In genomic region chr17:49180303-49180702, GRCh38 we compare ENCODE assay signal across 8 cellular contexts. TPM values are rescaled to one million over a fixed set of nuclear protein-coding genes. Genes with fewer than 3 reads are reported as not detected.
A peak's percentile ranks its signal among the peaks of the same experiment; 100 is the strongest.
DNase-seq lines count a peak whose midpoint lies in the region.

No MANE protein-coding gene starts in this region.

- H3K36me3 ChIP-seq in mesenchymal stem cell (ENCODE audit: control insufficient read depth in 1 of 2, insufficient read depth in 2 of 2, low read depth in 1 of 2, low read length in 2 of 2): no peaks in the 10 kb centered on the region

- 26% methylated on average over 5 of the region's 5 CpGs for WGBS in mesenchymal stem cell

- H3K4me3 Mint-ChIP-seq in activated CD4-positive, alpha-beta memory T cell treated with anti-CD3 and anti-CD28 coated beads, Interleukin-2, amount 10 ng/mL, durations not matched to agents 7 days and 5 days: no peak overlapping the region

- no peak overlapping the region for H2BK15ac ChIP-seq in mesenchymal stem cell (ENCODE audit: low read depth, poor library complexity, severe bottlenecking)

- H2AK5ac ChIP-seq in mesenchymal stem cell (ENCODE audit: low read length, severe bottlenecking): no peak overlapping the region

- H3K27ac ChIP-seq in mesenchymal stem cell (ENCODE audit: low read length, poor library complexity, severe bottlenecking): no peak overlapping the region

- peaks cover 0 to 4% of the 10 kb centered on the region in 2 experiments for H3K27me3 ChIP-seq in mesenchymal stem cell (ENCODE audit: control insufficient read depth in 1 of 2, insufficient read depth in 1 of 2, low read length in 2 of 2)

- no peak overlapping the region for H2BK120ac ChIP-seq in mesenchymal stem cell (ENCODE audit: low read depth, low read length)

- H3K4me2 ChIP-seq in mesenchymal stem cell (ENCODE audit: low read length, poor library complexity, severe bottlenecking): no peak overlapping the region

- CTCF ChIA-PET in activated CD4-positive, alpha-beta memory T cell treated with anti-CD3 and anti-CD28 coated beads, Interleukin-2, amount 10 ng/mL, durations not matched to agents 7 days and 5 days (lab: Charles Lee): interaction anchor here (0.6 to 5.6 kb wide), 23 partner anchors 9 to 772 kb away, joined by 3 to 105 read pairs (median 4); partner anchors contain the start of gene PHOSPHO1

- H3K9me3 Mint-ChIP-seq in activated CD4-positive, alpha-beta memory T cell treated with anti-CD3 and anti-CD28 coated beads, Interleukin-2, amount 10 ng/mL, durations not matched to agents 7 days and 5 days: peaks cover 36% of the 10 kb centered on the region

- H3K18ac ChIP-seq in mesenchymal stem cell (ENCODE audit: low read depth in 1 of 2, low read length in 2 of 2): no peak overlapping the region

- H2BK12ac ChIP-seq in mesenchymal stem cell (ENCODE audit: low read length in 2 of 2): no peak overlapping the region

- H3K79me1 ChIP-seq in mesenchymal stem cell (replicated peaks; ENCODE audit: low read length, poor library complexity, severe bottlenecking): no peaks in the 10 kb centered on the region

- H3K14ac ChIP-seq in mesenchymal stem cell (ENCODE audit: low read length in 2 of 2): no peak overlapping the region

- no peak overlapping the region for H3K9ac ChIP-seq in mesenchymal stem cell (ENCODE audit: low read length)

- no peaks in the 10 kb centered on the region for H3K4me1 ChIP-seq in mesenchymal stem cell (ENCODE audit: control insufficient read depth, insufficient read depth, low read depth, low read length)

- no peak overlapping the region for H3K4ac ChIP-seq in mesenchymal stem cell (ENCODE audit: low read depth in 1 of 2, low read length in 2 of 2)

- H3K27ac Mint-ChIP-seq in activated CD4-positive, alpha-beta memory T cell treated with anti-CD3 and anti-CD28 coated beads, Interleukin-2, amount 10 ng/mL, durations not matched to agents 7 days and 5 days: no peak overlapping the region

- peaks cover 7% of the 10 kb centered on the region for H3K4me1 Mint-ChIP-seq in activated CD4-positive, alpha-beta memory T cell treated with anti-CD3 and anti-CD28 coated beads, Interleukin-2, amount 10 ng/mL, durations not matched to agents 7 days and 5 days

- H4K91ac ChIP-seq in mesenchymal stem cell (ENCODE audit: low read length): no peak overlapping the region

- no peak overlapping the region for H2AFZ ChIP-seq in mesenchymal stem cell (ENCODE audit: low read depth, low read length)

- no peak overlapping the region for H2BK5ac ChIP-seq in mesenchymal stem cell (ENCODE audit: low read depth, low read length, poor library complexity, severe bottlenecking)

- DNase-seq in NCI-H510A treated with DMSO at 0.1 percent for 48 hours (lab: John Stamatoyannopoulos, UW) (peak; percentile 9), NCI-H510A (lab: John Stamatoyannopoulos, UW) (no peak), NCI-H446 treated with DMSO at 0.1 percent for 48 hours (lab: John Stamatoyannopoulos, UW) (peak; percentile 4), mesenchymal stem cell (peak; percentile 62), middle frontal gyrus (ENCODE audit: extremely low spot score, low spot score) (no peak)
- peak; percentile 68 for DNase-seq in activated CD4-positive, alpha-beta memory T cell treated with anti-CD3 and anti-CD28 coated beads, Interleukin-2, amount 10 ng/mL, durations not matched to agents 7 days and 5 days
- DNase-seq in effector CD8-positive, alpha-beta T cell (lab: John Stamatoyannopoulos, UW): peak; percentile 64
- DNase-seq in stimulated activated CD8-positive, alpha-beta memory T cell treated with anti-CD3 and anti-CD28 coated beads, Interleukin-4, amount 100 ng/mL, for 24 hours (ENCODE audit: low read depth): peak; percentile 48

- H3K27me3 Mint-ChIP-seq in activated CD4-positive, alpha-beta memory T cell treated with anti-CD3 and anti-CD28 coated beads, Interleukin-2, amount 10 ng/mL, durations not matched to agents 7 days and 5 days: peaks cover 15% of the 10 kb centered on the region

- H3K36me3 Mint-ChIP-seq in activated CD4-positive, alpha-beta memory T cell treated with anti-CD3 and anti-CD28 coated beads, Interleukin-2, amount 10 ng/mL, durations not matched to agents 7 days and 5 days (ENCODE audit: low read depth): peaks cover 16% of the 10 kb centered on the region

- no peak overlapping the region for H3K23ac ChIP-seq in mesenchymal stem cell (ENCODE audit: low read length in 2 of 2)

- H3K4me3 ChIP-seq in mesenchymal stem cell (ENCODE audit: insufficient read depth in 1 of 2, low read depth in 1 of 2, low read length in 2 of 2): no peak overlapping the region

- no peak overlapping the region for H4K8ac ChIP-seq in mesenchymal stem cell (ENCODE audit: low read length)

- H3K9me3 ChIP-seq in mesenchymal stem cell (ENCODE audit: control insufficient read depth, low read length): peaks cover 21% of the 10 kb centered on the region

- POLR2A ChIA-PET in activated CD4-positive, alpha-beta memory T cell treated with anti-CD3 and anti-CD28 coated beads, Interleukin-2, amount 10 ng/mL, durations not matched to agents 7 days and 5 days (lab: Charles Lee): interaction anchor here (1.4 to 2.2 kb wide), 4 partner anchors 11 to 47 kb away, joined by 3 to 18 read pairs (median 7); no protein-coding TSS in a partner anchor

RNA-seq across cellular contexts. Expression of gene GNGT2, which starts 30.1 kb away (rescaled TPM):
- total RNA-seq in activated CD4-positive, alpha-beta memory T cell treated with anti-CD3 and anti-CD28 coated beads, Interleukin-2, amount 10 ng/mL, durations not matched to agents 7 days and 5 days: 10 to 100 TPM; 22.7 to 23.8 TPM
- polyA plus RNA-seq in mesenchymal stem cell (2013, experiment 1 of 2): 0.64 TPM
- 0.75 TPM for polyA plus RNA-seq in mesenchymal stem cell (2013, experiment 2 of 2)

RNA-seq across cellular contexts. Expression of gene ABI3, which starts 30.2 kb away (rescaled TPM):
- 10 to 100 TPM; 46.3 to 48.2 TPM for total RNA-seq in activated CD4-positive, alpha-beta memory T cell treated with anti-CD3 and anti-CD28 coated beads, Interleukin-2, amount 10 ng/mL, durations not matched to agents 7 days and 5 days
- 1.5 TPM for polyA plus RNA-seq in mesenchymal stem cell (2013, experiment 1 of 2)
- polyA plus RNA-seq in mesenchymal stem cell (2013, experiment 2 of 2): 1.8 TPM

RNA-seq across cellular contexts. Expression of gene B4GALNT2, which starts 47.7 kb away (rescaled TPM):
- total RNA-seq in activated CD4-positive, alpha-beta memory T cell treated with anti-CD3 and anti-CD28 coated beads, Interleukin-2, amount 10 ng/mL, durations not matched to agents 7 days and 5 days: not detected
- 0.36 TPM for polyA plus RNA-seq in mesenchymal stem cell (2013, experiment 1 of 2)
- polyA plus RNA-seq in mesenchymal stem cell (2013, experiment 2 of 2): 0.34 TPM

RNA-seq across cellular contexts. Expression of gene PHOSPHO1, which starts 50.3 kb away (rescaled TPM):
- not detected for total RNA-seq in activated CD4-positive, alpha-beta memory T cell treated with anti-CD3 and anti-CD28 coated beads, Interleukin-2, amount 10 ng/mL, durations not matched to agents 7 days and 5 days
- 0.77 TPM for polyA plus RNA-seq in mesenchymal stem cell (2013, experiment 1 of 2)
- 0.81 TPM for polyA plus RNA-seq in mesenchymal stem cell (2013, experiment 2 of 2)

Comparison
In these comparisons a context has a peak if more than half of its experiments do, and no peak if none do; other contexts are left out.
1. DNase-seq: peak in NCI-H510A treated with DMSO at 0.1 percent for 48 hours (single experiment), NCI-H446 treated with DMSO at 0.1 percent for 48 hours (single experiment), activated CD4-positive, alpha-beta memory T cell treated with anti-CD3 and anti-CD28 coated beads, Interleukin-2, amount 10 ng/mL, durations not matched to agents 7 days and 5 days (single experiment), effector CD8-positive, alpha-beta T cell (single experiment), mesenchymal stem cell (single experiment) and stimulated activated CD8-positive, alpha-beta memory T cell treated with anti-CD3 and anti-CD28 coated beads, Interleukin-4, amount 100 ng/mL, for 24 hours (single experiment); none in NCI-H510A (single experiment) and middle frontal gyrus (single experiment).